Comparison of ENCODE assay signal across 1 cellular context in genomic region chrX:108268434-108269080, GRCh38.
TF ChIP-seq lines count a peak whose summit lies in the region.

No MANE protein-coding gene starts in this region.

TF ChIP-seq in IMR-90, 13 proteins besides CTCF, POLR2A, EP300 and RAD21:
- TF ChIP-seq CEBPB (IDR thresholded peaks at IDR 0.05; ENCODE audit: low read depth, low read length) (no peak), ELK1 (IDR thresholded peaks at IDR 0.05; ENCODE audit: borderline replicate concordance, low read depth, low read length) (no peak), MAZ (IDR thresholded peaks at IDR 0.05; ENCODE audit: borderline replicate concordance, low read depth, low read length) (no peak), RCOR1 (IDR thresholded peaks at IDR 0.05; ENCODE audit: insufficient replicate concordance, low read length) (no peak), MXI1 (IDR thresholded peaks at IDR 0.05; ENCODE audit: borderline replicate concordance, low read depth, low read length) (no peak), CHD1 (IDR thresholded peaks at IDR 0.05; ENCODE audit: low read depth, low read length) (no peak), MAFK (IDR thresholded peaks at IDR 0.05; ENCODE audit: low read depth, low read length) (no peak)
